8 cellular contexts compared by ENCODE assay signal in genomic region chr2:121888189-121888557, GRCh38.
DNase-seq lines count a peak whose midpoint lies in the region; ATAC-seq and TF ChIP-seq lines count a peak whose summit lies in the region.

No MANE protein-coding gene starts in this region.

- H3K4ac ChIP-seq in trophoblast cell (ENCODE audit: low read depth, low read length) = no peak overlapping the region

- no peak overlapping the region for H3K4me2 ChIP-seq in trophoblast cell (ENCODE audit: low read length)

- H3K27ac ChIP-seq in trophoblast cell (ENCODE audit: low read depth, low read length) (no peak overlapping the region), sigmoid colon (no peak overlapping the region), ovary (no peak overlapping the region)

- peak; percentile 88 for ATAC-seq in GM18508 (IDR thresholded peaks at IDR 0.05; ENCODE audit: insufficient read depth, unreplicated experiment)
- peak; percentile 92 for ATAC-seq in HG02981 (IDR thresholded peaks at IDR 0.05; ENCODE audit: unreplicated experiment)

- TF ChIP-seq POLR2A in sigmoid colon (IDR thresholded peaks at IDR 0.05) = no peak
- no peak for TF ChIP-seq POLR2A in ovary (IDR thresholded peaks at IDR 0.05)

- H2AFZ ChIP-seq in trophoblast cell (ENCODE audit: insufficient read depth, low read length, poor library complexity) = no peak overlapping the region

- H3K27me3 ChIP-seq in trophoblast cell (ENCODE audit: insufficient read depth, low read length) (no peaks in the 10 kb centered on the region), sigmoid colon (no peaks in the 10 kb centered on the region), ovary (no peaks in the 10 kb centered on the region)

- no peak overlapping the region for H2BK5ac ChIP-seq in trophoblast cell (ENCODE audit: low read depth, low read length, poor library complexity)

- no peaks in the 10 kb centered on the region for H3K79me2 ChIP-seq in trophoblast cell (ENCODE audit: control insufficient read depth, insufficient read depth, low read length, poor library complexity)

- intact Hi-C loops in sigmoid colon (cut with DNase I) (no loop called here), ovary (cut with DNase I) (no loop called here)

- DNase-seq in 8988T (peak; percentile 57), trophoblast cell (peak; percentile 34 to 71), sigmoid colon (no peak), ovary (no peak), NCI-H2196 treated with DMSO at 0.1 percent for 48 hours (lab: John Stamatoyannopoulos, UW; ENCODE audit: unreplicated experiment) (no peak)

- no peak overlapping the region for H3K23ac ChIP-seq in trophoblast cell (ENCODE audit: low read length)

- no peak for TF ChIP-seq EP300 in sigmoid colon (IDR thresholded peaks at IDR 0.05)
- no peak for TF ChIP-seq EP300 in ovary (IDR thresholded peaks at IDR 0.05)

- TF ChIP-seq CTCF in WI38 (IDR thresholded peaks at IDR 0.05; ENCODE audit: low read depth, low read length) = peak; percentile 18; the same call in 1 of the 2 replicates
- no peak for TF ChIP-seq CTCF in sigmoid colon (IDR thresholded peaks at IDR 0.05)
- TF ChIP-seq CTCF in ovary (IDR thresholded peaks at IDR 0.05) = no peak

- H2AK5ac ChIP-seq in trophoblast cell (ENCODE audit: low read length) = no peak overlapping the region

- H2BK12ac ChIP-seq in trophoblast cell (ENCODE audit: low read length) = no peak overlapping the region

- H2BK120ac ChIP-seq in trophoblast cell (ENCODE audit: insufficient read depth, low read length, poor library complexity) = no peak overlapping the region

- H3K4me3 ChIP-seq in WI38 (ENCODE audit: low read depth, low read length) (no peak overlapping the region), trophoblast cell (ENCODE audit: low read depth, low read length) (no peak overlapping the region), sigmoid colon (no peak overlapping the region), ovary (no peak overlapping the region)

- H4K91ac ChIP-seq in trophoblast cell (ENCODE audit: low read depth, low read length) = no peak overlapping the region

- H3K18ac ChIP-seq in trophoblast cell (ENCODE audit: low read length) = no peak overlapping the region

- no peak overlapping the region for H3K9ac ChIP-seq in trophoblast cell (ENCODE audit: low read length)

- H4K8ac ChIP-seq in trophoblast cell (ENCODE audit: low read depth, low read length) = no peak overlapping the region

- H3K4me1 ChIP-seq in trophoblast cell (ENCODE audit: control insufficient read depth in 1 of 2, insufficient read depth in 2 of 2, low read length in 2 of 2) (peaks cover 0 to 3% of the 10 kb centered on the region in 2 experiments), sigmoid colon (no peaks in the 10 kb centered on the region), ovary (ENCODE audit: insufficient read depth) (no peaks in the 10 kb centered on the region)

- no peaks in the 10 kb centered on the region for H3K79me1 ChIP-seq in trophoblast cell (ENCODE audit: low read length)

- no peaks in the 10 kb centered on the region for H3K36me3 ChIP-seq in trophoblast cell (ENCODE audit: control insufficient read depth in 1 of 2, insufficient read depth in 2 of 2, low read length in 2 of 2)
- no peaks in the 10 kb centered on the region for H3K36me3 ChIP-seq in sigmoid colon
- no peaks in the 10 kb centered on the region for H3K36me3 ChIP-seq in ovary

- no CpG with 5 or more reads among the region's 5 CpGs for WGBS in trophoblast cell (ENCODE audit: extremely low coverage, insufficient coverage, insufficient read length)
- 73 to 81% methylated on average over 5 of the region's 5 CpGs for WGBS in sigmoid colon, 2 donors
- 73 to 75% (median 74%) methylated on average over 5 of the region's 5 CpGs for WGBS in ovary, 3 donors

- no peak overlapping the region for H4K12ac ChIP-seq in trophoblast cell (ENCODE audit: low read depth, low read length)

- peaks cover 3% of the 10 kb centered on the region for H3K9me3 ChIP-seq in trophoblast cell (ENCODE audit: insufficient read depth, low read depth, low read length)
- H3K9me3 ChIP-seq in sigmoid colon = no peaks in the 10 kb centered on the region
- H3K9me3 ChIP-seq in ovary = no peaks in the 10 kb centered on the region

- H3K14ac ChIP-seq in trophoblast cell (ENCODE audit: low read length) = no peak overlapping the region

Comparison
In these comparisons a context has a peak if more than half of its experiments do, and no peak if none do; other contexts are left out.
1. DNase-seq: peak in 8988T (single experiment) and trophoblast cell (2 of 2); none in sigmoid colon (single experiment), ovary (0 of 5) and NCI-H2196 treated with DMSO at 0.1 percent for 48 hours (single experiment).